14 cellular contexts compared by ENCODE assay signal in the genomic region with DNA sequence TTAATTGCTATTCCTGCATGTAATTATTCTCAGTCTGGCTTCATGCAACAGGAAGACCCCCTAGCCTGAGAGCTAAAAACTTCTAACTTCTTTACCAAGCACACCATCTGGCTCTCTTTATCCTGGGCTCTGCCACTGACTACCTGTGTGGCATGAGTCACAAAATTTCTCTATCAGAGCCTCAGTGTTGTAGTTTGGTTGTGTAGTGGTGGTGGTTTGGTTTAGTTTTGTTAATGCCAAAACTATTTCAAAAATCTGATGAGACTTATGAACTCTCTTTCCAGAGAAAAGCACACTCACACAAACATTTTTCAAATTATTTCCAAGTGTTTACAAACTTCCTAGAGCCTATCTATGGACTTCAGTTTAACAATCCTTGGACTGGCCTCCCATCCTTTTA. TPM values are rescaled to one million over a fixed set of nuclear protein-coding genes. Genes with fewer than 3 reads are reported as not detected.
A peak's percentile ranks its signal among the peaks of the same experiment; 100 is the strongest.
DNase-seq lines count a peak whose midpoint lies in the region; ATAC-seq and TF ChIP-seq lines count a peak whose summit lies in the region.
"Had no signal": no experiment of that assay in that cellular context is flagged by ENCODE, and none has a peak within 500 bp of the region (broad histone marks: within the 10 kb centered on the region; RNA-seq: fewer than 3 reads in every experiment).

No MANE protein-coding gene starts in this region.

- TF ChIP-seq CTCF in coronary artery (IDR thresholded peaks at IDR 0.05): no peak

- no peak for ATAC-seq in HG03439 (IDR thresholded peaks at IDR 0.05; ENCODE audit: unreplicated experiment)
- ATAC-seq: activated naive CD8-positive, alpha-beta T cell treated with anti-CD3 and anti-CD28 coated beads, Interleukin-2, amount 50 U/mL, for 24 hours had no signal

- peak; percentile 72 for DNase-seq in A172 (ENCODE audit: low spot score)
- peak; percentile 68 for DNase-seq in GM03348 (ENCODE audit: low spot score)
- DNase-seq in SW480 (ENCODE audit: low spot score): peak; percentile 22
- DNase-seq in fibroblast of peridontal ligament (ENCODE audit: extremely low read depth): peak; percentile 64
- no peak for DNase-seq in activated CD8-positive, alpha-beta memory T cell treated with anti-CD3 and anti-CD28 coated beads for 24 hours
- no peak for DNase-seq in stimulated activated CD4-positive, alpha-beta T cell treated with anti-CD3 and anti-CD28 coated beads, Interleukin-15, amount 100 ng/mL, for 24 hours
- DNase-seq in coronary artery (ENCODE audit: low spot score): no peak
- DNase-seq: activated naive CD8-positive, alpha-beta T cell treated with anti-CD3 and anti-CD28 coated beads, Interleukin-2, amount 50 U/mL, for 24 hours; dermis blood vessel endothelial cell; NCI-H2081 treated with DMSO at 0.1 percent for 48 hours; NCI-H748 treated with DMSO at 0.1 percent for 48 hours; RPMI8226 had no signal

- H3K4me3 ChIP-seq in coronary artery: no peak overlapping the region
- H3K4me3 ChIP-seq: lung had no signal

- H3K27ac ChIP-seq in coronary artery: no peak overlapping the region

RNA-seq across cellular contexts. Expression of a gene that starts 7.5 kb away (rescaled TPM):
- 4.7 and 5.2 TPM in 2 replicates for total RNA-seq in A172 (2014; rRNA removed; shearing (Covaris generic))

RNA-seq across cellular contexts. Expression of a gene that starts 43.9 kb away (rescaled TPM):
- 0.05 and 0.24 TPM in 2 replicates for total RNA-seq in A172 (2014; rRNA removed; shearing (Covaris generic))

Comparison
In these comparisons a context has a peak if more than half of its experiments do, and no peak if none do; other contexts are left out.
1. DNase-seq: peak in A172 (single experiment), GM03348 (single experiment), SW480 (single experiment) and fibroblast of peridontal ligament (single experiment); none in activated CD8-positive, alpha-beta memory T cell treated with anti-CD3 and anti-CD28 coated beads for 24 hours (single experiment), stimulated activated CD4-positive, alpha-beta T cell treated with anti-CD3 and anti-CD28 coated beads, Interleukin-15, amount 100 ng/mL, for 24 hours (single experiment) and coronary artery (single experiment).